In genomic region chr1:117610036-117610435, GRCh38 we compare ENCODE assay signal across 19 cellular contexts. TPM values are rescaled to one million over a fixed set of nuclear protein-coding genes. Genes with fewer than 3 reads are reported as not detected.
DNase-seq lines count a peak whose midpoint lies in the region; ATAC-seq and TF ChIP-seq lines count a peak whose summit lies in the region.
"Had no signal": no experiment of that assay in that cellular context is flagged by ENCODE, and none has a peak within 500 bp of the region (broad histone marks: within the 10 kb centered on the region; RNA-seq: fewer than 3 reads in every experiment).

No MANE protein-coding gene starts in this region.

- H3K4me3 ChIP-seq in right cardiac atrium (ENCODE audit: low read length) (no peak overlapping the region), duodenal mucosa (ENCODE audit: low read depth in 1 of 2, low read length in 2 of 2) (peak overlapping the region; percentile 23 to 46)
- H3K4me3 ChIP-seq: GM23248, left lung, thyroid gland had no signal

- POLR2A ChIA-PET in activated CD8-positive, alpha-beta T cell treated with anti-CD3 and anti-CD28 coated beads, Interleukin-2, amount 10 ng/mL, durations not matched to agents 7 days and 5 days (lab: Charles Lee) = no interaction called here

- H3K36me3 ChIP-seq in duodenal mucosa (ENCODE audit: control insufficient read depth in 1 of 2, insufficient read depth in 2 of 2, low read length in 2 of 2) = no peaks in the 10 kb centered on the region
- H3K36me3 ChIP-seq: left lung, thyroid gland had no signal

- H3K9me3 ChIP-seq in right cardiac atrium (ENCODE audit: control insufficient read depth, low read length) (no peaks in the 10 kb centered on the region), duodenal mucosa (ENCODE audit: control insufficient read depth in 1 of 2, low read length in 2 of 2) (no peaks in the 10 kb centered on the region)
- H3K9me3 ChIP-seq: left lung, thyroid gland had no signal

- H3K27me3 Mint-ChIP-seq in neural crest cell (ENCODE audit: low read depth) = peaks cover 62% of the 10 kb centered on the region
- no peaks in the 10 kb centered on the region for H3K27me3 Mint-ChIP-seq in activated CD8-positive, alpha-beta T cell treated with anti-CD3 and anti-CD28 coated beads, Interleukin-2, amount 10 ng/mL, durations not matched to agents 7 days and 5 days (ENCODE audit: low read depth)
- H3K27me3 Mint-ChIP-seq: activated CD4-positive, alpha-beta T cell treated with anti-CD3 and anti-CD28 coated beads, Interleukin-2, amount 10 ng/mL, durations not matched to agents 7 days and 5 days had no signal

- CTCF ChIA-PET in activated CD8-positive, alpha-beta T cell treated with anti-CD3 and anti-CD28 coated beads, Interleukin-2, amount 10 ng/mL, durations not matched to agents 7 days and 5 days (lab: Charles Lee) = interaction anchor here (0.6 to 4.6 kb wide), 4 partner anchors 45 to 75 kb away, joined by 3 to 41 read pairs (median 4); no protein-coding TSS in a partner anchor

- 61% methylated on average over 4 of the region's 4 CpGs for WGBS in right cardiac atrium

- H3K27ac Mint-ChIP-seq in neural crest cell (ENCODE audit: unreplicated experiment) = no peak overlapping the region
- H3K27ac Mint-ChIP-seq in activated CD8-positive, alpha-beta T cell treated with anti-CD3 and anti-CD28 coated beads, Interleukin-2, amount 10 ng/mL, durations not matched to agents 7 days and 5 days = no peak overlapping the region
- H3K27ac Mint-ChIP-seq: activated CD4-positive, alpha-beta T cell treated with anti-CD3 and anti-CD28 coated beads, Interleukin-2, amount 10 ng/mL, durations not matched to agents 7 days and 5 days; CD8-positive, alpha-beta T cell had no signal

- ATAC-seq in right cardiac atrium (no peak), HG02763 (IDR thresholded peaks at IDR 0.05; ENCODE audit: unreplicated experiment) (no peak)
- no peak for ATAC-seq in activated CD8-positive, alpha-beta T cell treated with anti-CD3 and anti-CD28 coated beads, Interleukin-2, amount 10 ng/mL, durations not matched to agents 7 days and 5 days
- ATAC-seq: CD8-positive, alpha-beta T cell; foreskin keratinocyte; left lung had no signal

- H3K27ac ChIP-seq in right cardiac atrium (ENCODE audit: low read length) = peak overlapping the region; percentile 53
- no peak overlapping the region for H3K27ac ChIP-seq in duodenal mucosa (ENCODE audit: low read depth, low read length)
- H3K27ac ChIP-seq: foreskin keratinocyte, GM23248, left lung had no signal

- DNase-seq in right cardiac atrium = no peak
- DNase-seq in cardiac septum (ENCODE audit: low spot score) = no peak
- DNase-seq in neural crest cell (ENCODE audit: low read depth, low spot score) = no peak
- DNase-seq in NCI-H2171 treated with DMSO at 0.1 percent for 48 hours (lab: John Stamatoyannopoulos, UW) = no peak
- DNase-seq in stimulated activated CD4-positive, alpha-beta T cell treated with anti-CD3 and anti-CD28 coated beads, Interleukin-4, amount 100 ng/mL, for 4 hours = no peak
- DNase-seq in activated CD8-positive, alpha-beta T cell treated with anti-CD3 and anti-CD28 coated beads, Interleukin-2, amount 10 ng/mL, durations not matched to agents 7 days and 5 days = no peak
- DNase-seq: activated CD4-positive, alpha-beta T cell treated with anti-CD3 and anti-CD28 coated beads, Interleukin-2, amount 10 ng/mL, durations not matched to agents 7 days and 5 days; activated naive CD4-positive, alpha-beta T cell treated with Interleukin-2 at 50 U/mL for 16 hours; DMS79; foreskin keratinocyte; GM23248; left lung; NCI-H1436 treated with DMSO at 0.1 percent for 48 hours; stimulated activated CD4-positive, alpha-beta T cell treated with anti-CD3 and anti-CD28 coated beads, Interleukin-12 subunit alpha, Interleukin-12 subunit beta, amount 100 ng/mL, for 4 hours had no signal

- no peaks in the 10 kb centered on the region for H3K9me3 Mint-ChIP-seq in neural crest cell
- no peaks in the 10 kb centered on the region for H3K9me3 Mint-ChIP-seq in activated CD8-positive, alpha-beta T cell treated with anti-CD3 and anti-CD28 coated beads, Interleukin-2, amount 10 ng/mL, durations not matched to agents 7 days and 5 days (ENCODE audit: insufficient read depth)
- H3K9me3 Mint-ChIP-seq: activated CD4-positive, alpha-beta T cell treated with anti-CD3 and anti-CD28 coated beads, Interleukin-2, amount 10 ng/mL, durations not matched to agents 7 days and 5 days; CD8-positive, alpha-beta T cell had no signal

- H3K4me1 ChIP-seq in right cardiac atrium (ENCODE audit: control insufficient read depth, insufficient read depth, low read length) = peaks cover 23% of the 10 kb centered on the region
- peaks cover 50 to 59% of the 10 kb centered on the region in 2 donors for H3K4me1 ChIP-seq in duodenal mucosa (ENCODE audit: control insufficient read depth in 1 of 2, insufficient read depth in 2 of 2, low read length in 2 of 2)

- peak overlapping the region; percentile 18 for H3K4me3 Mint-ChIP-seq in neural crest cell
- H3K4me3 Mint-ChIP-seq in activated CD8-positive, alpha-beta T cell treated with anti-CD3 and anti-CD28 coated beads, Interleukin-2, amount 10 ng/mL, durations not matched to agents 7 days and 5 days = no peak overlapping the region
- H3K4me3 Mint-ChIP-seq: activated CD4-positive, alpha-beta T cell treated with anti-CD3 and anti-CD28 coated beads, Interleukin-2, amount 10 ng/mL, durations not matched to agents 7 days and 5 days; CD8-positive, alpha-beta T cell had no signal

- H3K27me3 ChIP-seq in right cardiac atrium (ENCODE audit: control insufficient read depth, insufficient read depth) (no peaks in the 10 kb centered on the region), duodenal mucosa (ENCODE audit: control insufficient read depth in 1 of 2, insufficient read depth in 2 of 2, low read length in 2 of 2) (no peaks in the 10 kb centered on the region)
- H3K27me3 ChIP-seq: thyroid gland had no signal

- H3K9ac ChIP-seq in duodenal mucosa (ENCODE audit: low read depth in 1 of 2, low read length in 2 of 2) = peak overlapping the region; percentile 4 to 29
- H3K9ac ChIP-seq: GM23248 had no signal

- no peak for TF ChIP-seq CTCF in neural crest cell (conservative IDR thresholded peaks at IDR 0.05)

- intact Hi-C loops in right cardiac atrium (cut with DNase I) = loop anchor here in 2 of 4 donors (10.0 kb wide), 2 partner anchors 65 to 145 kb away; no protein-coding TSS in a partner anchor
- intact Hi-C loops in cardiac septum (cut with DNase I) = no loop called here

- no peaks in the 10 kb centered on the region for H3K36me3 Mint-ChIP-seq in neural crest cell (ENCODE audit: low read depth)
- H3K36me3 Mint-ChIP-seq in activated CD8-positive, alpha-beta T cell treated with anti-CD3 and anti-CD28 coated beads, Interleukin-2, amount 10 ng/mL, durations not matched to agents 7 days and 5 days (ENCODE audit: low read depth) = peaks cover 64% of the 10 kb centered on the region

- peaks cover 15% of the 10 kb centered on the region for H3K4me1 Mint-ChIP-seq in neural crest cell
- peaks cover 77% of the 10 kb centered on the region for H3K4me1 Mint-ChIP-seq in activated CD8-positive, alpha-beta T cell treated with anti-CD3 and anti-CD28 coated beads, Interleukin-2, amount 10 ng/mL, durations not matched to agents 7 days and 5 days (ENCODE audit: low read depth)

RNA-seq across cellular contexts. Expression of gene TENT5C, which starts 4.2 kb away (rescaled TPM):
- total RNA-seq in right cardiac atrium = 10 to 100 TPM; 20.4 to 33.1 (median 31.7) TPM
- 9.5 TPM for polyA plus RNA-seq in right cardiac atrium
- total RNA-seq in cardiac septum = 7.4 TPM
- 1.3 and 1.4 TPM in 2 replicates for total RNA-seq in neural crest cell
- total RNA-seq in activated CD8-positive, alpha-beta T cell treated with anti-CD3 and anti-CD28 coated beads, Interleukin-2, amount 10 ng/mL, durations not matched to agents 7 days and 5 days = 10 to 100 TPM; 20.7 to 20.8 TPM
- total RNA-seq: GM23248, myocyte had no signal
